21 cellular contexts compared by ENCODE assay signal in genomic region chr11:10026514-10026913, GRCh38.
DNase-seq lines count a peak whose midpoint lies in the region; ATAC-seq lines count a peak whose summit lies in the region.
"Had no signal": no experiment of that assay in that cellular context is flagged by ENCODE, and none has a peak within 500 bp of the region (broad histone marks: within the 10 kb centered on the region; RNA-seq: fewer than 3 reads in every experiment).

No MANE protein-coding gene starts in this region.

- ATAC-seq in HG02973 (IDR thresholded peaks at IDR 0.05; ENCODE audit: unreplicated experiment) (no peak), HG02588 (IDR thresholded peaks at IDR 0.05; ENCODE audit: unreplicated experiment) (no peak)
- no peak for ATAC-seq in activated CD4-positive, CD25-positive, alpha-beta regulatory T cell treated with anti-CD3 and anti-CD28 coated beads, Interleukin-2, amount 50 U/mL, for 24 hours
- ATAC-seq: activated CD8-positive, alpha-beta memory T cell treated with anti-CD3 and anti-CD28 coated beads, Interleukin-2, amount 10 ng/mL, durations not matched to agents 7 days and 5 days; sciatic nerve; stimulated activated naive CD8-positive, alpha-beta T cell treated with anti-CD3 and anti-CD28 coated beads, Interleukin-15, Interleukin-2, amounts not matched to agents 100 U/mL and 50 U/mL, for 24 hours had no signal

- DNase-seq in AG08396 (ENCODE audit: low spot score): peak; percentile 5
- DNase-seq in HS-27A (ENCODE audit: low read depth): peak; percentile 57
- peak; percentile 33 for DNase-seq in amniotic epithelial cell (ENCODE audit: low read depth)
- DNase-seq in fibroblast of peridontal ligament (ENCODE audit: extremely low read depth): peak; percentile 58
- no peak for DNase-seq in activated effector memory CD4-positive, alpha-beta T cell treated with anti-CD3 and anti-CD28 coated beads, Interleukin-2, amount 50 U/mL, for 16 hours
- DNase-seq: activated CD4-positive, alpha-beta T cell treated with anti-CD3 and anti-CD28 coated beads, Interleukin-2, amount 10 ng/mL, durations not matched to agents 24 days and 14 days; activated CD8-positive, alpha-beta memory T cell treated with anti-CD3 and anti-CD28 coated beads, Interleukin-2, amount 10 ng/mL, durations not matched to agents 7 days and 5 days; cerebellar nuclear complex; KG1; NCI-H1092; NCI-H187; NCI-H345; NCI-H774; SK-N-SH; stimulated activated CD4-positive, alpha-beta T cell treated with anti-CD3 and anti-CD28 coated beads, Interleukin-15, amount 100 ng/mL, for 24 hours; stimulated activated naive CD8-positive, alpha-beta T cell treated with anti-CD3 and anti-CD28 coated beads, Interleukin-15, Interleukin-2, amounts not matched to agents 100 U/mL and 50 U/mL, for 24 hours; T-helper 2 cell had no signal
